8 cellular contexts compared by ENCODE assay signal in genomic region chr1:2391385-2392070, GRCh38. TPM values are rescaled to one million over a fixed set of nuclear protein-coding genes. Genes with fewer than 3 reads are reported as not detected.
A peak's percentile ranks its signal among the peaks of the same experiment; 100 is the strongest.
DNase-seq lines count a peak whose midpoint lies in the region; ATAC-seq and TF ChIP-seq lines count a peak whose summit lies in the region.

TSS of gene MORN1 (minus strand) at chr1:2391554. CDS start at chr1:2391533, 21 bp downstream.
TSS of gene RER1 (plus strand) at chr1:2391841. CDS start at chr1:2395791, 3,950 bp downstream.

- no peaks in the 10 kb centered on the region for H3K9me3 ChIP-seq in AG04450 (ENCODE audit: control insufficient read depth, insufficient read depth, low read length)
- H3K9me3 ChIP-seq in WERI-Rb-1 (ENCODE audit: severe bottlenecking) = no peaks in the 10 kb centered on the region
- H3K9me3 ChIP-seq in mammary epithelial cell (replicated peaks; ENCODE audit: insufficient read depth, low read length) = no peaks in the 10 kb centered on the region
- H3K9me3 ChIP-seq in iPS-18c (ENCODE audit: control insufficient read depth, insufficient read depth, low read length) = no peaks in the 10 kb centered on the region
- H3K9me3 ChIP-seq in skeletal muscle satellite cell (replicated peaks; ENCODE audit: low read length) = no peaks in the 10 kb centered on the region

- POLR2A ChIA-PET in AG04450 (lab: Yijun Ruan, JAX) = interaction anchor here (0.6 to 1.9 kb wide), 15 partner anchors 10 to 1187 kb away, joined by 3 to 12 read pairs (median 4); partner anchors contain the start of genes FAAP20 and PANK4

- H3K4me3 ChIP-seq in AG04450 (ENCODE audit: low read depth, low read length) (peak within 1 kb of the TSS; percentile 87), WERI-Rb-1 (ENCODE audit: low read depth, low read length) (peak within 1 kb of the TSS; percentile 76), mammary epithelial cell (replicated peaks in 1 of 3; ENCODE audit: insufficient read depth in 1 of 3, low read depth in 2 of 3, low read length in 3 of 3) (peak within 1 kb of the TSS; percentile 85 to 98 (median 95)), iPS-18c (ENCODE audit: insufficient read depth, low read depth, low read length) (peak within 1 kb of the TSS; percentile 94), skeletal muscle satellite cell (ENCODE audit: low read length) (peak within 1 kb of the TSS; percentile 97)

- CTCF ChIA-PET in AG04450 (lab: Charles Lee) (interaction anchor here (0.6 to 1.7 kb wide), 5 partner anchors 9 to 197 kb away, joined by 3 to 8 read pairs (median 6); partner anchors contain the start of gene FAAP20), mammary epithelial cell (lab: Charles Lee; ENCODE audit: low non-redundant PET) (no interaction called here)

- H3K27me3 ChIP-seq in AG04450 (ENCODE audit: control insufficient read depth, insufficient read depth, low read length) (no peaks in the 10 kb centered on the region), WERI-Rb-1 (ENCODE audit: insufficient read depth, low read depth, severe bottlenecking) (no peaks in the 10 kb centered on the region), mammary epithelial cell (ENCODE audit: insufficient read depth, low read length) (no peaks in the 10 kb centered on the region), skeletal muscle satellite cell (ENCODE audit: control insufficient read depth, insufficient read depth, low read length) (no peaks in the 10 kb centered on the region)

- H4K20me1 ChIP-seq in mammary epithelial cell (ENCODE audit: insufficient read depth, low read length) = no peaks in the 10 kb centered on the region

- no peak within 1 kb of the TSS for H3K27ac ChIP-seq in AG04450 (ENCODE audit: low read depth, low read length)
- H3K27ac ChIP-seq in WERI-Rb-1 = peak within 1 kb of the TSS; percentile 91
- H3K27ac ChIP-seq in mammary epithelial cell (ENCODE audit: insufficient read depth, low read depth, low read length) = peak within 1 kb of the TSS; percentile 62

- H3K4me1 ChIP-seq in mammary epithelial cell (ENCODE audit: insufficient read depth, low read length) (peaks cover 22% of the 10 kb centered on the region), skeletal muscle satellite cell (ENCODE audit: control insufficient read depth, insufficient read depth, low read length) (peaks cover 30% of the 10 kb centered on the region)

- DNase-seq in AG04450 (ENCODE audit: low read depth, low spot score) (peak; percentile 97), NCI-H2196 treated with DMSO at 0.1 percent for 48 hours (lab: John Stamatoyannopoulos, UW; ENCODE audit: unreplicated experiment) (peak; percentile 98), WERI-Rb-1 (peak; percentile 98), mammary epithelial cell (peak; percentile 99)

- dilution Hi-C loops in mammary epithelial cell (cut with HindIII; ENCODE audit: low sequenced_read_pairs) = loop anchor here (5.0 to 10.0 kb wide), 2 partner anchors 44 to 173 kb away; no protein-coding TSS in a partner anchor

- ATAC-seq in GM18907 (IDR thresholded peaks at IDR 0.05; ENCODE audit: unreplicated experiment) = peak; percentile 86
- ATAC-seq in HG03139 (IDR thresholded peaks at IDR 0.05; ENCODE audit: unreplicated experiment) = peak; percentile 91

- 0% methylated on average over 10 of the region's 95 CpGs for WGBS in mammary epithelial cell (ENCODE audit: low coverage, missing lambda C conversion rate)

- H2AFZ ChIP-seq in mammary epithelial cell (ENCODE audit: low read depth, low read length) = peak within 1 kb of the TSS; percentile 94

- peaks cover 64% of the 10 kb centered on the region for H3K79me2 ChIP-seq in mammary epithelial cell (ENCODE audit: insufficient read depth, low read length)

- in situ Hi-C loops in mammary epithelial cell (cut with MboI; ENCODE audit: low sequenced_read_pairs in 2 of 2) = no loop called here

- H3K36me3 ChIP-seq in WERI-Rb-1 (peaks cover 41% of the 10 kb centered on the region), mammary epithelial cell (ENCODE audit: insufficient read depth, low read length) (peaks cover 10% of the 10 kb centered on the region), skeletal muscle satellite cell (ENCODE audit: insufficient read depth, low read length) (peaks cover 36% of the 10 kb centered on the region)

- intact Hi-C loops in mammary epithelial cell (cut with micrococcal nuclease) = no loop called here

- TF ChIP-seq CTCF in AG04450 (IDR thresholded peaks at IDR 0.05; ENCODE audit: low read depth, low read length) = no peak
- TF ChIP-seq CTCF in WERI-Rb-1 (IDR thresholded peaks at IDR 0.05; ENCODE audit: low read depth, low read length) = no peak
- TF ChIP-seq CTCF in mammary epithelial cell (conservative IDR thresholded peaks at IDR 0.05 in 1 of 2, IDR thresholded peaks at IDR 0.05 in 1 of 2; ENCODE audit: extremely low read depth in 1 of 2, insufficient read depth in 1 of 2, low read depth in 1 of 2, low read length in 2 of 2) = no peak

- BruUV-seq in mammary epithelial cell (replicated peaks; lab: Mats Ljungman, UMichigan) = no TSS peak

- H3K9ac ChIP-seq in mammary epithelial cell (ENCODE audit: insufficient read depth, low read length) (peak within 1 kb of the TSS; percentile 84), skeletal muscle satellite cell (ENCODE audit: low read depth, low read length) (peak within 1 kb of the TSS; percentile 93)

- H3K4me2 ChIP-seq in mammary epithelial cell (ENCODE audit: insufficient read depth, low read depth, low read length) = peak within 1 kb of the TSS; percentile 86
- peak within 1 kb of the TSS; percentile 95 for H3K4me2 ChIP-seq in skeletal muscle satellite cell (ENCODE audit: low read length)

RNA-seq across cellular contexts. Expression of gene MORN1, which starts in this region (rescaled TPM):
- 3.0 and 3.6 TPM in 2 replicates for polyA plus RNA-seq in AG04450 (2011; rRNA removed)
- polyA minus RNA-seq in AG04450 (2011; rRNA and poly(A)+ RNA removed) = 8.1 and 11.0 TPM in 2 replicates
- total RNA-seq in mammary epithelial cell = 10 to 100 TPM in 1 of 2 donors, 1 to 10 TPM in 1; 9.8 to 12.8 TPM
- polyA plus RNA-seq in mammary epithelial cell = 4.0 TPM
- 9.5 TPM for polyA minus RNA-seq in mammary epithelial cell
- 7.4 and 9.0 TPM in 2 replicates for total RNA-seq in skeletal muscle satellite cell (2012; rRNA removed)

RNA-seq across cellular contexts. Expression of gene RER1, which starts in this region (rescaled TPM):
- polyA plus RNA-seq in AG04450 (2011; rRNA removed) (312 and 324 TPM in 2 replicates), mammary epithelial cell (131 TPM)
- polyA minus RNA-seq in AG04450 (2011; rRNA and poly(A)+ RNA removed) = 243 and 249 TPM in 2 replicates
- total RNA-seq in mammary epithelial cell = 100 to 1,000 TPM in 1 of 2 donors, 10 to 100 TPM in 1; 45.5 to 162 TPM
- polyA minus RNA-seq in mammary epithelial cell = 246 TPM
- total RNA-seq in skeletal muscle satellite cell (2012; rRNA removed) = 110 and 134 TPM in 2 replicates
